8 cellular contexts compared by ENCODE assay signal in the genomic region with DNA sequence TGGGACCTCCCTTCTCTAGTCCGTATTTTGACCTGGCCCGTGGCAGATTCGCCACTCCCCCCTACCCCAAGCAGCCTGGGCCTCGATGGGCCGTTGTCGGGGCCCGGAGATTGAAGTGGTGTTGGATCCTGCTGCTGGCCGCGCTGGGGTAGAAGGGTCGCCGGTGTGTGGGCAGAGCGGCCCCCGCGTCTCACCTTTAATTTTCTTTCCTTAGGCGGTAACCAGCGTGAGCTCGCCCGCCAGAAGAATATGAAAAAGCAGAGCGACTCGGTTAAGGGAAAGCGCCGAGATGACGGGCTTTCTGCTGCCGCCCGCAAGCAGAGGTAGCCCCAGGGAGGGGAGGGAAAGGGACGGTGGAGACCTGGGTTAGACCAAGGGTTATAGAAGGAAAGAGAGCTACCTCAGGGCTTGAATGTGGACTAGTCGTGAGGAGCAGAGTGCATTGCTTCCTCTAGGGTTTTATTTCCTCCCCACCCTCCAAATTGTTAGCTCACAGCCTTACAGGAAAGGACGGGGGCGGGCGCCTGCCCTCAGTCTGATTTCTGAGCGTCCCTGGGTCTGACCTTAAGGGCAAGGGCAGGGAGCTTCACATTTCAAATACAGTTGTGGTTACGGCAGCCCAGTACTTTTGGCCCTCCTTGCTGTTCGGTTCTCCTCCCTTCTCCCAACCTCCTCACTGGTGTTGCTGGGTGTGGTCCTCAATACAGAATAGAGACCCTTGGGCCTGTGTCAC. TPM values are rescaled to one million over a fixed set of nuclear protein-coding genes. Genes with fewer than 3 reads are reported as not detected.
DNase-seq lines count a peak whose midpoint lies in the region; ATAC-seq and TF ChIP-seq lines count a peak whose summit lies in the region.

No MANE protein-coding gene starts in this region.

- no peak for TF ChIP-seq CTCF in type B pancreatic cell (conservative IDR thresholded peaks at IDR 0.05)

- peak; percentile 34 to 38 for DNase-seq in activated CD4-positive, alpha-beta T cell treated with anti-CD3 and anti-CD28 coated beads for 4 hours
- DNase-seq in activated CD4-positive, alpha-beta T cell treated with anti-CD3 and anti-CD28 coated beads for 1 hour: no peak
- DNase-seq in T-helper 17 cell: no peak
- peak; percentile 59 for DNase-seq in mesendoderm
- DNase-seq in type B pancreatic cell (ENCODE audit: extremely low spot score, unreplicated experiment): no peak
- DNase-seq in foreskin melanocyte: no peak

- peak overlapping the region; percentile 91 for H3K23ac ChIP-seq in mesendoderm (ENCODE audit: low read length)

- H3K9me3 ChIP-seq in T-helper 17 cell (ENCODE audit: control insufficient read depth, low read length, poor library complexity, severe bottlenecking) (no peaks in the 10 kb centered on the region), duodenal mucosa (ENCODE audit: control insufficient read depth in 1 of 2, low read length in 2 of 2) (no peaks in the 10 kb centered on the region)

- H3K9ac ChIP-seq in duodenal mucosa (ENCODE audit: low read depth in 1 of 2, low read length in 2 of 2) (peak overlapping the region; percentile 100), mesendoderm (ENCODE audit: low read length) (peak overlapping the region; percentile 99)

- peak overlapping the region; percentile 78 for H3K18ac ChIP-seq in mesendoderm (ENCODE audit: low read length)

- H3K4me3 Mint-ChIP-seq in T-helper 17 cell (peak overlapping the region; percentile 96), type B pancreatic cell (peak overlapping the region; percentile 96)

- peak overlapping the region; percentile 48 for H2AK5ac ChIP-seq in mesendoderm (ENCODE audit: low read length)

- H3K27ac Mint-ChIP-seq in T-helper 17 cell (peak overlapping the region; percentile 98), type B pancreatic cell (peak overlapping the region; percentile 97)

- H3K4me1 Mint-ChIP-seq in T-helper 17 cell (peaks cover 31% of the 10 kb centered on the region), type B pancreatic cell (ENCODE audit: unreplicated experiment) (peaks cover 27% of the 10 kb centered on the region)

- ATAC-seq in T-helper 17 cell (no peak), GM19455 (IDR thresholded peaks at IDR 0.05; ENCODE audit: unreplicated experiment) (no peak)

- no peaks in the 10 kb centered on the region for H3K9me3 Mint-ChIP-seq in type B pancreatic cell

- H2BK5ac ChIP-seq in mesendoderm (ENCODE audit: low read length): peak overlapping the region; percentile 30

- no peak overlapping the region for H2BK120ac ChIP-seq in mesendoderm (ENCODE audit: low read depth, low read length)

- WGBS in mesendoderm (ENCODE audit: extremely low coverage, insufficient coverage, low lambda C conversion rate): no CpG with 5 or more reads among the region's 33 CpGs

- H3K27me3 ChIP-seq in duodenal mucosa (ENCODE audit: control insufficient read depth in 1 of 2, insufficient read depth in 2 of 2, low read length in 2 of 2): no peaks in the 10 kb centered on the region
- H3K27me3 ChIP-seq in mesendoderm (ENCODE audit: insufficient read depth, low read length, poor library complexity): no peaks in the 10 kb centered on the region

- no peak overlapping the region for H2BK15ac ChIP-seq in mesendoderm (replicated peaks; ENCODE audit: low read depth)

- H4K5ac ChIP-seq in mesendoderm (ENCODE audit: low read length): no peak overlapping the region

- H3K4ac ChIP-seq in mesendoderm (ENCODE audit: low read depth, low read length): peak overlapping the region; percentile 95

- H3K4me1 ChIP-seq in duodenal mucosa (ENCODE audit: control insufficient read depth in 1 of 2, insufficient read depth in 2 of 2, low read length in 2 of 2) (peaks cover 30% of the 10 kb centered on the region in 2 donors), mesendoderm (ENCODE audit: control insufficient read depth, low read depth, low read length) (peaks cover 23% of the 10 kb centered on the region)

- peaks cover 16% of the 10 kb centered on the region for H3K79me2 ChIP-seq in mesendoderm (ENCODE audit: control insufficient read depth, insufficient read depth, low read length)

- H3K4me3 ChIP-seq in duodenal mucosa (ENCODE audit: low read depth in 1 of 2, low read length in 2 of 2): peak overlapping the region; percentile 99
- H3K4me3 ChIP-seq in mesendoderm (ENCODE audit: low read length): peak overlapping the region; percentile 95

- peak overlapping the region; percentile 99 for H3K27ac ChIP-seq in duodenal mucosa (ENCODE audit: low read depth, low read length)
- H3K27ac ChIP-seq in mesendoderm (ENCODE audit: low read depth, low read length): peak overlapping the region; percentile 21

- H3K79me1 ChIP-seq in mesendoderm (ENCODE audit: low read length): peaks cover 20% of the 10 kb centered on the region

- H3K36me3 Mint-ChIP-seq in T-helper 17 cell (ENCODE audit: low read depth) (peaks cover 11% of the 10 kb centered on the region), type B pancreatic cell (peaks cover 32% of the 10 kb centered on the region)

- H3K36me3 ChIP-seq in duodenal mucosa (ENCODE audit: control insufficient read depth in 1 of 2, insufficient read depth in 2 of 2, low read length in 2 of 2): peaks cover 24 to 37% of the 10 kb centered on the region in 2 donors
- H3K36me3 ChIP-seq in mesendoderm (ENCODE audit: control insufficient read depth, insufficient read depth, low read length): peaks cover 2% of the 10 kb centered on the region

- no peak overlapping the region for H4K8ac ChIP-seq in mesendoderm (ENCODE audit: low read depth, low read length)

- H3K27me3 Mint-ChIP-seq in T-helper 17 cell (no peaks in the 10 kb centered on the region), type B pancreatic cell (no peaks in the 10 kb centered on the region)

- peak overlapping the region; percentile 98 for H3K56ac ChIP-seq in mesendoderm (ENCODE audit: low read length)

- H3K4me2 ChIP-seq in mesendoderm (ENCODE audit: low read length): peak overlapping the region; percentile 92

RNA-seq across cellular contexts. Expression of a gene that starts 0.8 kb away (rescaled TPM):
- total RNA-seq in T-helper 17 cell (100 to 1,000 TPM; 424 to 465 TPM), type B pancreatic cell (ENCODE audit: low replicate concordance) (805 and 910 TPM in 2 replicates)
- polyA plus RNA-seq in mesendoderm (2013, experiment 1 of 2): 1,336 TPM
- polyA plus RNA-seq in mesendoderm (2013, experiment 2 of 2): 1,339 TPM

RNA-seq across cellular contexts. Expression of a gene that starts 7.1 kb away (rescaled TPM):
- total RNA-seq in T-helper 17 cell: under 1 TPM in 1 of 2 donors, not detected in 1; 0.32 TPM
- 0.08 TPM for polyA plus RNA-seq in mesendoderm (2013, experiment 1 of 2)
- polyA plus RNA-seq in mesendoderm (2013, experiment 2 of 2): 0.10 TPM
- 0.14 and 0.17 TPM in 2 replicates for total RNA-seq in type B pancreatic cell (ENCODE audit: low replicate concordance)

RNA-seq across cellular contexts. Expression of a gene that starts 7.5 kb away (rescaled TPM):
- 10 to 100 TPM; 15.7 to 22.8 TPM for total RNA-seq in T-helper 17 cell
- 337 TPM for polyA plus RNA-seq in mesendoderm (2013, experiment 1 of 2)
- 331 TPM for polyA plus RNA-seq in mesendoderm (2013, experiment 2 of 2)
- 14.9 and 17.2 TPM in 2 replicates for total RNA-seq in type B pancreatic cell (ENCODE audit: low replicate concordance)

RNA-seq across cellular contexts. Expression of a gene that starts 16.2 kb away (rescaled TPM):
- total RNA-seq in T-helper 17 cell: under 1 TPM; 0.63 to 0.97 TPM
- polyA plus RNA-seq in mesendoderm (2013, experiment 1 of 2): 1.3 TPM
- polyA plus RNA-seq in mesendoderm (2013, experiment 2 of 2): 1.7 TPM
- total RNA-seq in type B pancreatic cell (ENCODE audit: low replicate concordance): 4.1 and 9.8 TPM in 2 replicates

RNA-seq across cellular contexts. Expression of a gene that starts 31.6 kb away (rescaled TPM):
- total RNA-seq in T-helper 17 cell: 10 to 100 TPM in 1 of 2 donors, 1 to 10 TPM in 1; 8.9 to 12.1 TPM
- polyA plus RNA-seq in mesendoderm (2013, experiment 1 of 2): 33.7 TPM
- polyA plus RNA-seq in mesendoderm (2013, experiment 2 of 2): 33.9 TPM
- total RNA-seq in type B pancreatic cell (ENCODE audit: low replicate concordance): 36.6 and 37.4 TPM in 2 replicates

Comparison
In these comparisons a context has a peak if more than half of its experiments do, and no peak if none do; other contexts are left out.
1. DNase-seq: peak in activated CD4-positive, alpha-beta T cell treated with anti-CD3 and anti-CD28 coated beads for 4 hours (2 of 2) and mesendoderm (single experiment); none in activated CD4-positive, alpha-beta T cell treated with anti-CD3 and anti-CD28 coated beads for 1 hour (single experiment), T-helper 17 cell (0 of 3), type B pancreatic cell (single experiment) and foreskin melanocyte (single experiment).